Comparison of ENCODE assay signal across 8 cellular contexts in the genomic region with DNA sequence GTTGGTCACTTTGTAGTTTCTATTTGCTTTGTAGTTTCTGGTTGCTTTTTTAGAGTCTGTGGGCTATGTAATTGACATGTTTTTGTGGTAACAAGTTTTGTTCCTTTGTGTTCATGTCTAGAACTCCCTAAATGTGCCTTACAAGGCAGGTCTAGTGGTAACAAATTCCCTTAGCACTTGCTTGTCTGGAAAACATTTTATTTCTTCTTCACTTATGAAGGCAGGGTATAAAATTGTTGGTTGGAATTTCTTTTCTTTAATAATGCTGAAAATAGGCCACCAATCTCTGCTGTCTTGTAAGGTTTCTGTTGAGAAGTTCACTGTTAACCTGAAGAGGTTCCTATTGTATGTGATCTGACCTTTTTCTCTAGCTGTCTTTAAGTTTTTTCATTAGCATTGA.
"Had no signal": no experiment of that assay in that cellular context is flagged by ENCODE, and none has a peak within 500 bp of the region (broad histone marks: within the 10 kb centered on the region; RNA-seq: fewer than 3 reads in every experiment).

No MANE protein-coding gene starts in this region.

- H3K9me3 ChIP-seq: HAP-1 had no signal

- DNase-seq: GM23248, GOT3, H7, H9, HCEC 1CT, HFFc6 had no signal

- H3K36me3 ChIP-seq: HAP-1 had no signal

- H3K27ac ChIP-seq: GM23248 had no signal

- H3K4me1 ChIP-seq: HAP-1 had no signal

- H3K4me3 ChIP-seq: GM23248, GM23338, HAP-1 had no signal
